ENCODE assay signal across 10 cellular contexts in genomic region chr9:100425758-100426157, GRCh38. TPM values are rescaled to one million over a fixed set of nuclear protein-coding genes. Genes with fewer than 3 reads are reported as not detected.
A peak's percentile ranks its signal among the peaks of the same experiment; 100 is the strongest.
DNase-seq lines count a peak whose midpoint lies in the region; ATAC-seq, FAIRE-seq and TF ChIP-seq lines count a peak whose summit lies in the region.
"Had no signal": no experiment of that assay in that cellular context is flagged by ENCODE, and none has a peak within 500 bp of the region (broad histone marks: within the 10 kb centered on the region; RNA-seq: fewer than 3 reads in every experiment).

No MANE protein-coding gene starts in this region.

- H3K27me3 ChIP-seq in SJCRH30 = no peaks in the 10 kb centered on the region
- H3K27me3 ChIP-seq in pancreas = no peaks in the 10 kb centered on the region

- no peak for FAIRE-seq in pancreas (lab: Jason Lieb, UNC)

- peak in 3 of 4 donors; percentile 12 to 31 (median 16) for ATAC-seq in pancreas

- DNase-seq in SJCRH30 = peak in 1 of 2 experiments; percentile 17
- DNase-seq in epithelial cell of prostate (ENCODE audit: low read depth, low spot score) = no peak
- no peak for DNase-seq in pancreas
- no peak for DNase-seq in stimulated activated CD8-positive, alpha-beta memory T cell treated with anti-CD3 and anti-CD28 coated beads, Interleukin-4, amount 100 ng/mL, for 48 hours
- no peak for DNase-seq in stimulated activated CD4-positive, alpha-beta T cell treated with anti-CD3 and anti-CD28 coated beads, Interleukin-2, amount 100 ng/mL, for 48 hours
- DNase-seq in NCI-H1417 treated with DMSO at 0.1 percent for 48 hours (lab: John Stamatoyannopoulos, UW) = no peak
- DNase-seq in NCI-H1436 (lab: John Stamatoyannopoulos, UW) = no peak
- DNase-seq: NCI-H2107 had no signal

- 22% methylated on average over 1 of the region's 1 CpG for WGBS in pancreas, 2 donors

- H3K4me1 ChIP-seq in ES-I3 (ENCODE audit: insufficient read depth, low read length) (peaks cover 17% of the 10 kb centered on the region), SJCRH30 (peaks cover 19% of the 10 kb centered on the region), pancreas (peaks cover 0 to 17% (median 5%) of the 10 kb centered on the region in 3 donors)

- no peaks in the 10 kb centered on the region for H3K36me3 ChIP-seq in ES-I3 (ENCODE audit: insufficient read depth, low read length)
- no peaks in the 10 kb centered on the region for H3K36me3 ChIP-seq in SJCRH30
- no peaks in the 10 kb centered on the region for H3K36me3 ChIP-seq in pancreas

- TF ChIP-seq CTCF in pancreas (IDR thresholded peaks at IDR 0.05) = no peak

- H3K4me3 ChIP-seq in SJCRH30 (peak overlapping the region; percentile 79), pancreas (peak overlapping the region in 1 of 4 donors; percentile 60)

- intact Hi-C loops in pancreas (cut with DNase I) = no loop called here

- H3K27ac ChIP-seq in SJCRH30 (peak overlapping the region; percentile 95), epithelial cell of prostate (peak overlapping the region; percentile 98), pancreas (peak overlapping the region in 3 of 4 donors; percentile 48 to 94 (median 93))

- no peaks in the 10 kb centered on the region for H3K9me3 ChIP-seq in ES-I3 (ENCODE audit: control insufficient read depth, insufficient read depth, low read length)
- H3K9me3 ChIP-seq in SJCRH30 (replicated peaks) = no peaks in the 10 kb centered on the region
- no peaks in the 10 kb centered on the region for H3K9me3 ChIP-seq in pancreas

- 0 out of 2 replicates have a peak overlapping the region, but pooled peaks have one; percentile 99 for H3K9ac ChIP-seq in ES-I3 (ENCODE audit: low read depth, low read length)

RNA-seq across cellular contexts. Expression of gene MSANTD3, which starts 1.2 kb away (rescaled TPM):
- total RNA-seq in SJCRH30 (2014; rRNA removed; shearing (Covaris generic)) = 57.0 and 63.9 TPM in 2 replicates
- 10 to 100 TPM in 2 of 6 donors, 1 to 10 TPM in 4; 6.0 to 15.0 (median 8.0) TPM for total RNA-seq in pancreas
- 1 to 10 TPM; 7.5 to 8.9 TPM for polyA plus RNA-seq in pancreas

RNA-seq across cellular contexts. Expression of gene TMEFF1, which starts 47.2 kb away (rescaled TPM):
- total RNA-seq in SJCRH30 (2014; rRNA removed; shearing (Covaris generic)) = 19.8 and 20.6 TPM in 2 replicates
- total RNA-seq in pancreas = under 1 TPM in 4 of 6 donors, not detected in 2; 0.09 to 0.32 (median 0.22) TPM
- not detected for polyA plus RNA-seq in pancreas
- polyA plus RNA-seq: aorta had no signal

Comparison
In these comparisons a context has a peak if more than half of its experiments do, and no peak if none do; other contexts are left out.
1. RNA of gene TMEFF1, which starts 47.2 kb away (total RNA-seq): 19.8 to 20.6 TPM in SJCRH30; 0.09 to 0.32 TPM in pancreas; every median in the first group is over 10 times any median in the second.
2. Peak in every context shown above with its lines, with median percentiles within 50 percentile points of each other: H3K27ac ChIP-seq.